1 cellular context compared by ENCODE assay signal in the genomic region with DNA sequence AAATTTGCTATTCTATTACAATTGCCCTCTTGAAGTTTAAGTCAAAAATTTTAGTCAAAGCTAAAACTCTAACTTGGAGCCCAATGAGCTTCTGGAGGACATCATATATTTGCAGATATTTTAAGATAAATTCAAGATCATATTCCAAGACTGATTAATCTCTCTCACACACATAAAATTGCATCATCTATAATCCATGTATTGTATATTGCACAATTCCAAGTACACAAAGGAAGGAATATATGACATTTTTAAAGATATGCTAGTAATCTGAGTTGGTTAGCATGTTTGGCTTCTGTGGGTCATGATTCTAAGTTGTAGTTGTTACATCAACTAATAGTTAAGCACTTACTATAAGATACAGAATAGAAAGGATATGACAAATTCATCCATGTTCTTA.
TF ChIP-seq lines count a peak whose summit lies in the region.

No MANE protein-coding gene starts in this region.

TF ChIP-seq in IMR-90, 13 proteins besides CTCF, POLR2A, EP300 and RAD21:
- no peak for TF ChIP-seq FOS (IDR thresholded peaks at IDR 0.05; ENCODE audit: low read depth, low read length)
- TF ChIP-seq CEBPB (IDR thresholded peaks at IDR 0.05; ENCODE audit: low read depth, low read length), result peak; percentile 88
